Comparison of ENCODE assay signal across 8 cellular contexts in genomic region chr3:129628169-129628522, GRCh38. TPM values are rescaled to one million over a fixed set of nuclear protein-coding genes. Genes with fewer than 3 reads are reported as not detected.
DNase-seq lines count a peak whose midpoint lies in the region; ATAC-seq, FAIRE-seq and TF ChIP-seq lines count a peak whose summit lies in the region.

No MANE protein-coding gene starts in this region.

- BruUV-seq in MCF 10A (replicated peaks; lab: Mats Ljungman, UMichigan): no TSS peak

- peak overlapping the region in 1 of 2 donors; percentile 42 for H3K9ac ChIP-seq in liver (ENCODE audit: low read depth in 1 of 2, low read length in 2 of 2)

- H3K36me3 ChIP-seq in liver (ENCODE audit: control insufficient read depth in 4 of 4, insufficient read depth in 3 of 4, low read depth in 1 of 4, low read length in 3 of 4) (no peaks in the 10 kb centered on the region), testis (ENCODE audit: low read depth, missing control alignments) (no peaks in the 10 kb centered on the region)

- peak overlapping the region; percentile 67 for H3K27ac Mint-ChIP-seq in activated CD4-positive, alpha-beta T cell treated with anti-CD3 and anti-CD28 coated beads for 36 hours
- H3K27ac Mint-ChIP-seq in MCF 10A (ENCODE audit: low read depth, unreplicated experiment): peak overlapping the region; percentile 74
- no peak overlapping the region for H3K27ac Mint-ChIP-seq in activated naive CD4-positive, alpha-beta T cell treated with anti-CD3 and anti-CD28 coated beads, Interleukin-2, amount 10 ng/mL, durations not matched to agents 7 days and 5 days

- TF ChIP-seq CTCF in MCF 10A (IDR thresholded peaks at IDR 0.05; ENCODE audit: unreplicated experiment) (no peak), liver (IDR thresholded peaks at IDR 0.05; ENCODE audit: low read depth, low read length, missing input control) (no peak), testis (IDR thresholded peaks at IDR 0.05) (no peak)

- WGBS in liver: 13% methylated on average over 9 of the region's 9 CpGs
- 12 to 15% methylated on average over 9 of the region's 9 CpGs for WGBS in testis, 2 donors

- H3K27me3 ChIP-seq in liver (ENCODE audit: control insufficient read depth in 4 of 4, insufficient read depth in 4 of 4, low read length in 3 of 4): no peaks in the 10 kb centered on the region
- H3K27me3 ChIP-seq in testis: no peaks in the 10 kb centered on the region

- POLR2A ChIA-PET in activated CD4-positive, alpha-beta T cell treated with anti-CD3 and anti-CD28 coated beads for 36 hours (lab: Charles Lee): interaction anchor here (1.7 kb wide), 1 partner anchor 188 kb away, joined by 3 read pairs; the partner anchor contains the start of genes IFT122 and MBD4
- POLR2A ChIA-PET in MCF 10A (lab: Yijun Ruan, JAX): interaction anchor here (0.7 to 3.0 kb wide), 7 partner anchors 22 to 200 kb away, joined by 3 to 16 read pairs (median 5); partner anchors contain the start of genes IFT122 and MBD4

- peak overlapping the region; percentile 88 for H3K4me3 Mint-ChIP-seq in activated CD4-positive, alpha-beta T cell treated with anti-CD3 and anti-CD28 coated beads for 36 hours
- H3K4me3 Mint-ChIP-seq in MCF 10A (ENCODE audit: unreplicated experiment): peak overlapping the region; percentile 71
- H3K4me3 Mint-ChIP-seq in activated naive CD4-positive, alpha-beta T cell treated with anti-CD3 and anti-CD28 coated beads, Interleukin-2, amount 10 ng/mL, durations not matched to agents 7 days and 5 days: no peak overlapping the region

- H3K27ac ChIP-seq in liver (ENCODE audit: low read depth in 1 of 2, low read length in 2 of 2) (peak overlapping the region; percentile 94 to 96), testis (peak overlapping the region; percentile 16 to 89)

- no peak for FAIRE-seq in frontal cortex (lab: Jason Lieb, UNC)

- no peak for DNase-seq in activated CD4-positive, alpha-beta T cell treated with anti-CD3 and anti-CD28 coated beads for 36 hours
- no peak for DNase-seq in activated CD4-positive, alpha-beta T cell treated with anti-CD3 and anti-CD28 coated beads, Interleukin-2, amount 50 U/mL, for 1 hour
- DNase-seq in MCF 10A (ENCODE audit: unreplicated experiment): no peak
- DNase-seq in testis: no peak
- DNase-seq in dermis blood vessel endothelial cell: no peak
- no peak for DNase-seq in frontal cortex (ENCODE audit: low spot score in 2 of 2)
- DNase-seq in activated naive CD4-positive, alpha-beta T cell treated with anti-CD3 and anti-CD28 coated beads, Interleukin-2, amount 10 ng/mL, durations not matched to agents 7 days and 5 days: no peak

- ATAC-seq in activated CD4-positive, alpha-beta T cell treated with anti-CD3 and anti-CD28 coated beads for 36 hours: no peak

- intact Hi-C loops in activated CD4-positive, alpha-beta T cell treated with anti-CD3 and anti-CD28 coated beads for 36 hours (cut with DNase I, micrococcal nuclease): loop anchor here (1.0 to 5.0 kb wide), 5 partner anchors 197 to 464 kb away; no protein-coding TSS in a partner anchor
- intact Hi-C loops in MCF 10A (cut with micrococcal nuclease): loop anchor here (1.0 to 5.0 kb wide), 5 partner anchors 197 to 374 kb away; no protein-coding TSS in a partner anchor
- intact Hi-C loops in testis (cut with DNase I; ENCODE audit: low total_unique reads): no loop called here

- H3K9me3 Mint-ChIP-seq in activated CD4-positive, alpha-beta T cell treated with anti-CD3 and anti-CD28 coated beads for 36 hours (ENCODE audit: low read depth): no peaks in the 10 kb centered on the region
- no peaks in the 10 kb centered on the region for H3K9me3 Mint-ChIP-seq in MCF 10A (ENCODE audit: unreplicated experiment)
- H3K9me3 Mint-ChIP-seq in activated naive CD4-positive, alpha-beta T cell treated with anti-CD3 and anti-CD28 coated beads, Interleukin-2, amount 10 ng/mL, durations not matched to agents 7 days and 5 days: no peaks in the 10 kb centered on the region

- H3K4me1 Mint-ChIP-seq in activated CD4-positive, alpha-beta T cell treated with anti-CD3 and anti-CD28 coated beads for 36 hours: peaks cover 13% of the 10 kb centered on the region
- H3K4me1 Mint-ChIP-seq in MCF 10A (ENCODE audit: insufficient read depth, unreplicated experiment): peaks cover 20% of the 10 kb centered on the region
- H3K4me1 Mint-ChIP-seq in activated naive CD4-positive, alpha-beta T cell treated with anti-CD3 and anti-CD28 coated beads, Interleukin-2, amount 10 ng/mL, durations not matched to agents 7 days and 5 days: peaks cover 22% of the 10 kb centered on the region

- H3K27me3 Mint-ChIP-seq in activated CD4-positive, alpha-beta T cell treated with anti-CD3 and anti-CD28 coated beads for 36 hours: no peaks in the 10 kb centered on the region
- H3K27me3 Mint-ChIP-seq in MCF 10A (ENCODE audit: insufficient read depth, unreplicated experiment): no peaks in the 10 kb centered on the region
- peaks cover 55% of the 10 kb centered on the region for H3K27me3 Mint-ChIP-seq in activated naive CD4-positive, alpha-beta T cell treated with anti-CD3 and anti-CD28 coated beads, Interleukin-2, amount 10 ng/mL, durations not matched to agents 7 days and 5 days

- peaks cover 2 to 35% (median 24%) of the 10 kb centered on the region in 4 donors for H3K4me1 ChIP-seq in liver (ENCODE audit: control insufficient read depth in 4 of 4, insufficient read depth in 4 of 4, low read length in 3 of 4)
- peaks cover 33% of the 10 kb centered on the region for H3K4me1 ChIP-seq in testis

- H3K4me3 ChIP-seq in liver (ENCODE audit: low read depth in 1 of 3, low read length in 3 of 3): peak overlapping the region; percentile 73 to 76 (median 73)
- H3K4me3 ChIP-seq in testis: peak overlapping the region; percentile 62 to 73

- H3K9me3 ChIP-seq in liver (ENCODE audit: control insufficient read depth in 4 of 4, low read length in 3 of 4): no peaks in the 10 kb centered on the region
- H3K9me3 ChIP-seq in testis: no peaks in the 10 kb centered on the region

- no peak for TF ChIP-seq RAD21 in liver (IDR thresholded peaks at IDR 0.05)

- CTCF ChIA-PET in activated CD4-positive, alpha-beta T cell treated with anti-CD3 and anti-CD28 coated beads for 36 hours (lab: Charles Lee): interaction anchor here (0.6 to 2.5 kb wide), 18 partner anchors 11 to 367 kb away, joined by 3 to 12 read pairs (median 5); no protein-coding TSS in a partner anchor
- CTCF ChIA-PET in MCF 10A (lab: Yijun Ruan, JAX): interaction anchor here (0.6 to 5.0 kb wide), 17 partner anchors 19 to 315 kb away, joined by 3 to 36 read pairs (median 5); no protein-coding TSS in a partner anchor
- CTCF ChIA-PET in activated naive CD4-positive, alpha-beta T cell treated with anti-CD3 and anti-CD28 coated beads, Interleukin-2, amount 10 ng/mL, durations not matched to agents 7 days and 5 days (lab: Charles Lee): interaction anchor here (0.9 to 1.9 kb wide), 12 partner anchors 11 to 470 kb away, joined by 3 to 16 read pairs (median 4); no protein-coding TSS in a partner anchor

- no peaks in the 10 kb centered on the region for H3K36me3 Mint-ChIP-seq in activated CD4-positive, alpha-beta T cell treated with anti-CD3 and anti-CD28 coated beads for 36 hours (ENCODE audit: low read depth)
- H3K36me3 Mint-ChIP-seq in MCF 10A (ENCODE audit: insufficient read depth, unreplicated experiment): no peaks in the 10 kb centered on the region
- H3K36me3 Mint-ChIP-seq in activated naive CD4-positive, alpha-beta T cell treated with anti-CD3 and anti-CD28 coated beads, Interleukin-2, amount 10 ng/mL, durations not matched to agents 7 days and 5 days: no peaks in the 10 kb centered on the region

- no peak for TF ChIP-seq POLR2A in testis (IDR thresholded peaks at IDR 0.05)

TF ChIP-seq in liver, 16 proteins besides CTCF, POLR2A, EP300 and RAD21 (continues in another document):
- TF ChIP-seq RXRA (IDR thresholded peaks at IDR 0.05) (peak in 1 of 2 donors; percentile 32), FOXA1 (IDR thresholded peaks at IDR 0.05) (no peak), ATF3 (IDR thresholded peaks at IDR 0.05) (no peak), ZBTB33 (IDR thresholded peaks at IDR 0.05) (no peak), NR2F2 (IDR thresholded peaks at IDR 0.05) (no peak), YY1 (IDR thresholded peaks at IDR 0.05) (no peak), JUND (IDR thresholded peaks at IDR 0.05) (no peak), HNF4G (IDR thresholded peaks at IDR 0.05) (no peak)

RNA-seq across cellular contexts. Expression of gene PLXND1, which starts 21.7 kb away (rescaled TPM):
- total RNA-seq in activated CD4-positive, alpha-beta T cell treated with anti-CD3 and anti-CD28 coated beads for 36 hours: 1 to 10 TPM; 3.1 to 4.6 TPM
- total RNA-seq in MCF 10A (2022) (5.6 and 6.2 TPM in 2 replicates), liver (10 to 100 TPM; 39.4 to 50.2 TPM), testis (10 to 100 TPM; 50.2 to 87.8 TPM), dermis blood vessel endothelial cell (415 and 872 TPM in 2 replicates), frontal cortex (16.7 TPM)
- polyA plus RNA-seq in liver (10 to 100 TPM; 10.4 to 26.2 TPM), testis (ENCODE audit: insufficient read depth, low read depth, low replicate concordance) (69.2 TPM)
